ENCODE assay signal across 8 cellular contexts in the genomic region with DNA sequence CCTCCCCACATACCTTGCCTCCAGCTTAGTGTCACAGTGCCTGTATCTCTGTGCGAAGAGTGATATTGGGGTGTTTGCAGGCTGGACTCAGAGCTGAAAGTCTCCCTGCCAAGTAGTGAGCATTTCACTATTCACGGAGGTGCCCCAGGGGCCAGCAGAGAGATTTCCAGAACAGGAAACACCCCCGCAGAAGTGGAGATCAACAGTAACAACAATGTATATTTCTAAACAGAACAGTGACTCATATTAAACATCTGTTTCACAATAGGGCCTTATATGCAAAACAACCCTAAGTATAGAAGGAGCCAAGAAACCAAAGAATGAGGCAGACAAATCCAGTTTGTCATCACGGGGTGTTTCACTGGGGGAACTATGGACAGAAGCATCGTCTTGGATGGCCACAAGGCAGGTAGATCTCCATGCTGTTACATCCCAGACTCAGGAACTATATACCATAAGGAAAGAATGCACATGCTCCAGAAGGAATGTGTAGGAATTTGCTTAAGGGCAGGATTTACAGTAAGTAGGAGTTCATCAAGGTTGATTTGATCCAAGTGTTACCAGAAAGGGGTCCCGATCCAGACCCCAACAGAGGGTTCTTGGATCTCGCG. TPM values are rescaled to one million over a fixed set of nuclear protein-coding genes. Genes with fewer than 3 reads are reported as not detected.
DNase-seq lines count a peak whose midpoint lies in the region; ATAC-seq and TF ChIP-seq lines count a peak whose summit lies in the region.

No MANE protein-coding gene starts in this region.

- TF ChIP-seq RAD21 in IMR-90 (IDR thresholded peaks at IDR 0.05; ENCODE audit: low read length): 0 out of 2 replicates have a peak, but pooled peaks have one; percentile 7

- DNase-seq in GM03348 (ENCODE audit: low spot score): peak; percentile 66
- peak; percentile 93 for DNase-seq in IMR-90
- DNase-seq in activated naive CD4-positive, alpha-beta T cell treated with anti-CD3 and anti-CD28 coated beads, Interleukin-2, amount 50 U/mL, for 16 hours: peak; percentile 35
- DNase-seq in lung (ENCODE audit: low spot score): no peak
- no peak for DNase-seq in D341Med (ENCODE audit: low spot score)
- no peak for DNase-seq in NCI-H1092 (lab: John Stamatoyannopoulos, UW)

- H3K4me2 ChIP-seq in IMR-90 (ENCODE audit: low read depth, low read length): peak overlapping the region; percentile 87

- no peaks in the 10 kb centered on the region for H4K20me1 ChIP-seq in IMR-90 (ENCODE audit: insufficient read depth, low read length)

- dilution Hi-C loops in IMR-90 (cut with HindIII; ENCODE audit: low sequenced_read_pairs, unreplicated experiment): no loop called here

- H4K8ac ChIP-seq in IMR-90 (ENCODE audit: low read depth in 2 of 2, low read length in 2 of 2): peak overlapping the region; percentile 45 to 83

- peak overlapping the region; percentile 12 for H2AK9ac ChIP-seq in IMR-90 (replicated peaks; ENCODE audit: low read depth, low read length, poor library complexity)

- peak overlapping the region; percentile 68 for H3K56ac ChIP-seq in IMR-90 (ENCODE audit: extremely low read depth, insufficient read depth, low read length)

- peak overlapping the region; percentile 77 for H3K18ac ChIP-seq in IMR-90 (ENCODE audit: low read depth, low read length)

- peak overlapping the region; percentile 59; the same call in 1 of the 2 replicates for H4K5ac ChIP-seq in IMR-90 (ENCODE audit: low read depth, low read length)

- peak overlapping the region; percentile 69 for H2AFZ ChIP-seq in IMR-90 (replicated peaks; ENCODE audit: low read length, poor library complexity)

- H3K4me1 ChIP-seq in IMR-90 (ENCODE audit: control insufficient read depth, insufficient read depth, low read length): peaks cover 8% of the 10 kb centered on the region
- peaks cover 0 to 3% of the 10 kb centered on the region in 2 donors for H3K4me1 ChIP-seq in lung (ENCODE audit: control insufficient read depth in 2 of 2, insufficient read depth in 2 of 2, low read length in 2 of 2)
- H3K4me1 ChIP-seq in thymus (ENCODE audit: control insufficient read depth, insufficient read depth, low read length): no peaks in the 10 kb centered on the region

- CTCF ChIA-PET in IMR-90 (lab: Yijun Ruan, JAX): no interaction called here

- H3K9me3 ChIP-seq in IMR-90 (ENCODE audit: control insufficient read depth, insufficient read depth, low read length): no peaks in the 10 kb centered on the region
- H3K9me3 ChIP-seq in lung (ENCODE audit: control insufficient read depth in 2 of 2, insufficient read depth in 1 of 2, low read length in 1 of 2): no peaks in the 10 kb centered on the region
- H3K9me3 ChIP-seq in thymus (ENCODE audit: control insufficient read depth): no peaks in the 10 kb centered on the region

- H3K36me3 ChIP-seq in IMR-90 (ENCODE audit: control insufficient read depth, insufficient read depth, low read length) (no peaks in the 10 kb centered on the region), lung (ENCODE audit: control insufficient read depth in 2 of 2, insufficient read depth in 2 of 2, low read length in 2 of 2) (no peaks in the 10 kb centered on the region), thymus (ENCODE audit: control insufficient read depth, insufficient read depth) (no peaks in the 10 kb centered on the region)

- H3K4me3 ChIP-seq in IMR-90 (ENCODE audit: insufficient read depth, low read depth, low read length) (no peak overlapping the region), lung (no peak overlapping the region), thymus (ENCODE audit: low read length) (no peak overlapping the region)

- peak overlapping the region; percentile 72 for H2BK5ac ChIP-seq in IMR-90 (ENCODE audit: low read depth, low read length, poor library complexity, severe bottlenecking)

- H3K79me1 ChIP-seq in IMR-90 (ENCODE audit: low read depth in 1 of 2, low read length in 2 of 2): no peaks in the 10 kb centered on the region

- no peak; the same call in 1 of the 2 replicates for TF ChIP-seq POLR2A in IMR-90 (IDR thresholded peaks at IDR 0.05; ENCODE audit: low read depth, low read length)

- peak overlapping the region; percentile 90 for H2BK120ac ChIP-seq in IMR-90 (ENCODE audit: low read depth, low read length)

- H3K27me3 ChIP-seq in IMR-90 (ENCODE audit: control insufficient read depth, insufficient read depth, low read length): no peaks in the 10 kb centered on the region
- H3K27me3 ChIP-seq in lung (ENCODE audit: control insufficient read depth, insufficient read depth): no peaks in the 10 kb centered on the region
- H3K27me3 ChIP-seq in thymus (ENCODE audit: control insufficient read depth, insufficient read depth): no peaks in the 10 kb centered on the region

- H3K9me1 ChIP-seq in IMR-90 (ENCODE audit: insufficient read depth, low read length): peaks cover 6% of the 10 kb centered on the region

- intact Hi-C loops in IMR-90 (cut with micrococcal nuclease): no loop called here

- peak overlapping the region; percentile 67 for H3K14ac ChIP-seq in IMR-90 (replicated peaks; ENCODE audit: low read depth, low read length)

- H2BK20ac ChIP-seq in IMR-90 (ENCODE audit: low read depth, low read length): peak overlapping the region; percentile 91

- H2BK15ac ChIP-seq in IMR-90 (ENCODE audit: low read depth, low read length): peak overlapping the region; percentile 96; the same call in 2 of the 3 replicates

- no CpG with 5 or more reads among the region's 8 CpGs for WGBS in IMR-90 (ENCODE audit: extremely low coverage in 2 of 2, insufficient read length in 1 of 2), 2 experiments
- WGBS in lung, 2 donors: 44% methylated on average over 8 of the region's 8 CpGs
- WGBS in thymus: 84% methylated on average over 8 of the region's 8 CpGs

- BruUV-seq in IMR-90 (replicated peaks; lab: Mats Ljungman, UMichigan): no TSS peak

- H3K4ac ChIP-seq in IMR-90 (ENCODE audit: low read depth, low read length): peak overlapping the region; percentile 84

- H3K23ac ChIP-seq in IMR-90 (ENCODE audit: low read depth, low read length): peak overlapping the region; percentile 85

- peak overlapping the region; percentile 79 for H4K91ac ChIP-seq in IMR-90 (ENCODE audit: insufficient read depth, low read depth, low read length)

- peak; percentile 75 for ATAC-seq in GM21515 (IDR thresholded peaks at IDR 0.05; ENCODE audit: unreplicated experiment)
- ATAC-seq in IMR-90 (ENCODE audit: low read depth): peak; percentile 93
- ATAC-seq in lung (ENCODE audit: insufficient read depth, low FRiP score): no peak

- H3K9ac ChIP-seq in IMR-90 (ENCODE audit: low read depth, low read length): peak overlapping the region; percentile 47

- H3K27ac ChIP-seq in IMR-90 (ENCODE audit: insufficient read depth, low read length): peak overlapping the region; percentile 85
- H3K27ac ChIP-seq in lung (ENCODE audit: low read depth in 1 of 2, low read length in 1 of 2): peak overlapping the region; percentile 62 to 75
- peak overlapping the region; percentile 52 for H3K27ac ChIP-seq in thymus (ENCODE audit: low read depth)

- POLR2A ChIA-PET in IMR-90 (lab: Charles Lee; ENCODE audit: unreplicated experiment): no interaction called here

- peak overlapping the region; percentile 72 for H2AK5ac ChIP-seq in IMR-90 (ENCODE audit: low read depth, low read length)

- in situ Hi-C loops in IMR-90 (cut with MboI; ENCODE audit: low sequenced_read_pairs): no loop called here

- no peak for TF ChIP-seq CTCF in IMR-90 (conservative IDR thresholded peaks at IDR 0.05; ENCODE audit: low read depth, low read length)
- TF ChIP-seq CTCF in lung (IDR thresholded peaks at IDR 0.05; ENCODE audit: control extremely low read depth, extremely low read depth): no peak

TF ChIP-seq in IMR-90, 13 proteins besides CTCF, POLR2A, EP300 and RAD21 (continues in another document):
- TF ChIP-seq CEBPB (IDR thresholded peaks at IDR 0.05; ENCODE audit: low read depth, low read length) (peak; percentile 98), CHD1 (IDR thresholded peaks at IDR 0.05; ENCODE audit: low read depth, low read length) (no peak), RCOR1 (IDR thresholded peaks at IDR 0.05; ENCODE audit: insufficient replicate concordance, low read length) (no peak), SMC3 (IDR thresholded peaks at IDR 0.05; ENCODE audit: low read depth, low read length) (no peak; the same call in 1 of the 2 replicates), BHLHE40 (IDR thresholded peaks at IDR 0.05; ENCODE audit: low read depth, low read length) (no peak), RFX5 (IDR thresholded peaks at IDR 0.05; ENCODE audit: low read depth, low read length) (no peak), MXI1 (IDR thresholded peaks at IDR 0.05; ENCODE audit: borderline replicate concordance, low read depth, low read length) (no peak), MAZ (IDR thresholded peaks at IDR 0.05; ENCODE audit: borderline replicate concordance, low read depth, low read length) (no peak), MAFK (IDR thresholded peaks at IDR 0.05; ENCODE audit: low read depth, low read length) (no peak), NFE2L2 (IDR thresholded peaks at IDR 0.05; ENCODE audit: low read depth, low read length) (no peak)
- TF ChIP-seq, protein P1, sequence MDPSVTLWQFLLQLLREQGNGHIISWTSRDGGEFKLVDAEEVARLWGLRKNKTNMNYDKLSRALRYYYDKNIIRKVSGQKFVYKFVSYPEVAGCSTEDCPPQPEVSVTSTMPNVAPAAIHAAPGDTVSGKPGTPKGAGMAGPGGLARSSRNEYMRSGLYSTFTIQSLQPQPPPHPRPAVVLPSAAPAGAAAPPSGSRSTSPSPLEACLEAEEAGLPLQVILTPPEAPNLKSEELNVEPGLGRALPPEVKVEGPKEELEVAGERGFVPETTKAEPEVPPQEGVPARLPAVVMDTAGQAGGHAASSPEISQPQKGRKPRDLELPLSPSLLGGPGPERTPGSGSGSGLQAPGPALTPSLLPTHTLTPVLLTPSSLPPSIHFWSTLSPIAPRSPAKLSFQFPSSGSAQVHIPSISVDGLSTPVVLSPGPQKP (IDR thresholded peaks at IDR 0.05; ENCODE audit: borderline replicate concordance, low read depth, low read length): no peak

RNA-seq across cellular contexts. Expression of a gene that starts 29.3 kb away (rescaled TPM):
- total RNA-seq in IMR-90 (2012; rRNA removed) (not detected in 2 replicates), lung (1 to 10 TPM in 1 of 2 donors, not detected in 1; 4.8 TPM)
- polyA plus RNA-seq in IMR-90 (2012; rRNA removed) (not detected in 2 replicates), lung (1 to 10 TPM; 1.1 to 2.8 TPM), thymus (0.78 TPM)
- polyA plus RNA-seq in IMR-90 (2012; cell fraction: cytosol; rRNA removed): not detected in 2 replicates
- 0.17 and 0.21 TPM in 2 replicates for polyA plus RNA-seq in IMR-90 (2012; cell fraction: nucleus; rRNA removed; ENCODE audit: low replicate concordance)

RNA-seq across cellular contexts. Expression of a gene that starts 35.9 kb away (rescaled TPM):
- total RNA-seq in IMR-90 (2012; rRNA removed): 9.7 and 10.8 TPM in 2 replicates
- 42.4 and 47.5 TPM in 2 replicates for polyA plus RNA-seq in IMR-90 (2012; rRNA removed)
- 41.1 and 59.7 TPM in 2 replicates for polyA plus RNA-seq in IMR-90 (2012; cell fraction: cytosol; rRNA removed)
- 54.6 and 103 TPM in 2 replicates for polyA plus RNA-seq in IMR-90 (2012; cell fraction: nucleus; rRNA removed; ENCODE audit: low replicate concordance)
- 100 to 1,000 TPM in 1 of 2 donors, 10 to 100 TPM in 1; 25.1 to 102 TPM for total RNA-seq in lung
- polyA plus RNA-seq in lung: 10 to 100 TPM; 67.0 to 97.1 TPM
- polyA plus RNA-seq in thymus: 90.7 TPM

Comparison
In these comparisons a context has a peak if more than half of its experiments do, and no peak if none do; other contexts are left out.
1. DNase-seq: peak in GM03348 (single experiment), IMR-90 (single experiment) and activated naive CD4-positive, alpha-beta T cell treated with anti-CD3 and anti-CD28 coated beads, Interleukin-2, amount 50 U/mL, for 16 hours (single experiment); none in lung (single experiment), D341Med (single experiment) and NCI-H1092 (single experiment).
2. Peak in every context shown above with its lines, with median percentiles within 50 percentile points of each other: H3K27ac ChIP-seq.